In the genomic region with DNA sequence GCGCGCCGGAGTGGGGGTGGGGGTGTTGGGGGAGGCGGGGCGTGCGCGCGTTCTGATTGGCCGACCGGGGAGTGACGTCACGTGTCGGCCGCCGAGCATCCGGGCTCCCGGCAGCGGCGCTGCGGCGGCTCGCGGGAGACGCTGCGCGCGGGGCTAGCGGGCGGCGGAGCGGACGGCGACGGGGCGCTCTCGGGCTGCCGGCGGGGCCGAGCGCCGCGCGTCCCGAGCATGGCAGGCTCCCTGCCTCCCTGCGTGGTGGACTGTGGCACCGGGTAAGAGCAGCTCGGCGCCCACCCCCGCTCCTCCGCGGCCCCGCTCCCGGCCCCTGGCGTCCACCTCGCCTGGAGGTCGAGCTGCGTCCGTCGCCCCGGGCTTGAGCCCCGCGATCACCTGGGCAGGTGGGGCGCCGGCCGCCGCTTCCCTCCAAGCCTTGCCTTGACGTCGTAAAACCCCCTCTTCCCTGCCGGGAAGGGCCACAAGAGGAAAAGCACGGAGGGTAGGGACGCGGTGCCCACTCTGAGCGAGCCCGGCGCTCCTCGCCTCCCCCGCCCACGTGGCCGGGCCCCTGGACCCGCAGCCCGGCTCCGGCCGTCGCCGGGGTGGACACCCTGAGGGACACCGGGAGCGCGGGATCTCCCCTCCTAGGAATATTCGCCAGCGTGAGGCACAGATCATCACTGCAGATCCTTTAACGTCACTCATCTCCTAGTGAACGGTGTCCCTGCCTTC, we compare ENCODE assay signal across 8 cellular contexts. TPM values are rescaled to one million over a fixed set of nuclear protein-coding genes. Genes with fewer than 3 reads are reported as not detected.
DNase-seq lines count a peak whose midpoint lies in the region; ATAC-seq and TF ChIP-seq lines count a peak whose summit lies in the region.

Gene ACTR3B (plus strand): TSS at position 98 of the 729 bp plus-strand sequence. CDS start 131 bp downstream, at position 229.

- no peaks in the 10 kb centered on the region for H3K36me3 ChIP-seq in iPS-20b (ENCODE audit: insufficient read depth, low read depth, low read length)
- H3K36me3 ChIP-seq in skeletal muscle tissue (ENCODE audit: control insufficient read depth in 3 of 3, insufficient read depth in 3 of 3, low read length in 3 of 3) = no peaks in the 10 kb centered on the region

- H3K9ac ChIP-seq in iPS-20b (ENCODE audit: low read depth, low read length) = peak within 1 kb of the TSS; percentile 86
- H3K9ac ChIP-seq in skeletal muscle tissue (ENCODE audit: low read depth in 1 of 3, low read length in 3 of 3) = peak within 1 kb of the TSS; percentile 82 to 91 (median 85)

- H3K36me3 Mint-ChIP-seq in MCF 10A (ENCODE audit: insufficient read depth, unreplicated experiment) = peaks cover 7% of the 10 kb centered on the region

- POLR2A ChIA-PET in MCF 10A (lab: Yijun Ruan, JAX) = interaction anchor here (1.0 to 1.8 kb wide), 4 partner anchors 10 to 558 kb away, joined by 3 to 5 read pairs (median 4); no protein-coding TSS in a partner anchor

- BruUV-seq in MCF 10A (replicated peaks; lab: Mats Ljungman, UMichigan) = no TSS peak

- intact Hi-C loops in MCF 10A (cut with micrococcal nuclease) = no loop called here

- peak within 1 kb of the TSS; percentile 95 for H3K4me3 Mint-ChIP-seq in MCF 10A (ENCODE audit: unreplicated experiment)

- H3K4me1 Mint-ChIP-seq in MCF 10A (ENCODE audit: insufficient read depth, unreplicated experiment) = peaks cover 12% of the 10 kb centered on the region

- H3K27me3 ChIP-seq in iPS-20b (ENCODE audit: insufficient read depth, low read length) = no peaks in the 10 kb centered on the region
- no peaks in the 10 kb centered on the region for H3K27me3 ChIP-seq in skeletal muscle tissue (ENCODE audit: control insufficient read depth in 3 of 3, insufficient read depth in 3 of 3, low read length in 3 of 3)

- peak; percentile 76 for ATAC-seq in HG02610 (IDR thresholded peaks at IDR 0.05; ENCODE audit: unreplicated experiment)

- no peaks in the 10 kb centered on the region for H3K9me3 Mint-ChIP-seq in MCF 10A (ENCODE audit: unreplicated experiment)

- no peak for TF ChIP-seq CTCF in VCaP (conservative IDR thresholded peaks at IDR 0.05)
- no peak for TF ChIP-seq CTCF in MCF 10A (IDR thresholded peaks at IDR 0.05; ENCODE audit: unreplicated experiment)

- H3K27ac Mint-ChIP-seq in MCF 10A (ENCODE audit: low read depth, unreplicated experiment) = peak within 1 kb of the TSS; percentile 91

- H3K9me3 ChIP-seq in iPS-20b (ENCODE audit: insufficient read depth, low read depth, low read length) = no peaks in the 10 kb centered on the region
- H3K9me3 ChIP-seq in skeletal muscle tissue (ENCODE audit: control insufficient read depth in 3 of 3, low read length in 3 of 3) = no peaks in the 10 kb centered on the region

- peaks cover 8% of the 10 kb centered on the region for H3K4me1 ChIP-seq in iPS-20b (ENCODE audit: insufficient read depth, low read length)
- H3K4me1 ChIP-seq in skeletal muscle tissue (ENCODE audit: control insufficient read depth in 3 of 3, insufficient read depth in 3 of 3, low read length in 3 of 3) = peaks cover 15 to 20% (median 16%) of the 10 kb centered on the region in 3 donors

- H3K27ac ChIP-seq in VCaP = peak within 1 kb of the TSS; percentile 92
- H3K27ac ChIP-seq in iPS-20b (ENCODE audit: low read length) = no peak within 1 kb of the TSS
- peak within 1 kb of the TSS; percentile 92 for H3K27ac ChIP-seq in skeletal muscle tissue (ENCODE audit: low read depth, low read length)

- no peaks in the 10 kb centered on the region for H3K27me3 Mint-ChIP-seq in MCF 10A (ENCODE audit: insufficient read depth, unreplicated experiment)

- H3K4me3 ChIP-seq in iPS-20b (ENCODE audit: low read length) = peak within 1 kb of the TSS; percentile 92
- peak within 1 kb of the TSS; percentile 77 to 89 (median 84) for H3K4me3 ChIP-seq in skeletal muscle tissue (ENCODE audit: low read length in 3 of 3)

- peak; percentile 92 to 93 (median 93) for DNase-seq in NCI-H1417 (lab: John Stamatoyannopoulos, UW)
- no peak for DNase-seq in NCI-H1417 treated with DMSO at 0.1 percent for 48 hours (lab: John Stamatoyannopoulos, UW)
- peak; percentile 77 for DNase-seq in NCI-H1105 treated with DMSO at 0.1 percent for 48 hours (lab: John Stamatoyannopoulos, UW)
- peak; percentile 83 for DNase-seq in MCF 10A (ENCODE audit: unreplicated experiment)

- CTCF ChIA-PET in MCF 10A (lab: Yijun Ruan, JAX) = interaction anchor here (0.7 to 1.0 kb wide), 2 partner anchors 27 to 50 kb away, joined by 3 to 4 read pairs; no protein-coding TSS in a partner anchor

RNA-seq across cellular contexts. Expression of gene ACTR3B, which starts in this region (rescaled TPM):
- total RNA-seq in MCF 10A (2022) = 11.3 and 12.8 TPM in 2 replicates
- total RNA-seq in skeletal muscle tissue = 9.9 TPM
